8 cellular contexts compared by ENCODE assay signal in the genomic region with DNA sequence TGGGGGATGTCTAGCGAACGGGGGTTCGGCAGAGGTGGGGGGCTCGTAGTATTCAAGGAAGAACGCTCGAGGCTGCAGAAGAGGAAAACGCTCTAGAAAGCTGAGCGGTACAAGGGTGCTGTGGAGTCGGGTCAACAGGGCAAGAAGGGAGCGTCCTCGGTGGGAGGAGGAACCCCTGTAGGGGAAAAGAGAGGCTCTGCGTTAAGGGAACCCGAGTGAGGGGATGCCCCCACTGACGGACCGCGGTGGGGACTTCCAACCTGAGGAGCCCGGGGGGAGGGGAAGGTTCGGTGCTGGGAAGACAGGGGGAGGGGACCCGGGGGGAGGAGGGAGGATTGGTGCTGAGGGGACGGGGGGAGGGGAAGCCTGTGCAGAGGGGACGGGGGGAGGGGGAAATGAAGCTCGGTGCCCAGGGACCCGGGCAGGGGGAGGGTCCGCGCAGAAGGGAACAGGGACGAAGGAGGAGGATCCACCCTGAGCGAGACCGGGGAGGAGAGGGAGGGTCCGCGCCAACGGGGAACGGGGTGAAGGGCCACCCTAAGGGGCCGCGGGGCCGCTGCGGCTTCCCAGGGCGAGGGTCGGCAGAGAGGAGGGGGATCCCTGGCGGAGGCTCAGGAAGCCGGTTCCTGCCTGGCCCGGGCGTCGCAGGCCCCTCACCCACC. TPM values are rescaled to one million over a fixed set of nuclear protein-coding genes. Genes with fewer than 3 reads are reported as not detected.
DNase-seq lines count a peak whose midpoint lies in the region; ATAC-seq and TF ChIP-seq lines count a peak whose summit lies in the region.

No MANE protein-coding gene starts in this region.

- H3K36me3 ChIP-seq in GM23248 (ENCODE audit: low read depth) = no peaks in the 10 kb centered on the region

- peaks cover 36 to 52% of the 10 kb centered on the region in 2 donors for H3K27me3 Mint-ChIP-seq in natural killer cell treated with Interleukin-12 subunit alpha and Interleukin-12 subunit beta and Interleukin-15 and Interleukin-18, amount 100 ng/mL, for 72 hours

- TF ChIP-seq CTCF in AG10803 (conservative IDR thresholded peaks at IDR 0.05; ENCODE audit: low read length) (no peak), epithelial cell of esophagus (IDR thresholded peaks at IDR 0.05; ENCODE audit: insufficient read depth, low read depth, low read length, missing control alignments) (no peak)

- H3K9me3 ChIP-seq in GM23248 (ENCODE audit: low read depth) = no peaks in the 10 kb centered on the region

- H3K27ac ChIP-seq in GM23248 = no peak overlapping the region

- H3K79me2 ChIP-seq in GM23248 (ENCODE audit: insufficient read depth) = no peaks in the 10 kb centered on the region

- H3K4me1 ChIP-seq in GM23248 (ENCODE audit: insufficient read depth) = no peaks in the 10 kb centered on the region

- peak; percentile 9 for ATAC-seq in SK-N-SH treated with all-trans-retinoic acid at 6 μM for 48 hours
- no peak for ATAC-seq in natural killer cell treated with Interleukin-12 subunit alpha and Interleukin-12 subunit beta and Interleukin-15 and Interleukin-18, amount 100 ng/mL, for 72 hours
- ATAC-seq in HG03196 (IDR thresholded peaks at IDR 0.05; ENCODE audit: unreplicated experiment) = no peak
- ATAC-seq in GM18519 (IDR thresholded peaks at IDR 0.05; ENCODE audit: low FRiP score, unreplicated experiment) = no peak
- ATAC-seq in HG03457 (IDR thresholded peaks at IDR 0.05; ENCODE audit: unreplicated experiment) = no peak

- H3F3A ChIP-seq in GM23248 (ENCODE audit: insufficient read depth) = no peaks in the 10 kb centered on the region; the same call in 1 of the 2 replicates

- peak overlapping the region; percentile 98 for H3K4me3 Mint-ChIP-seq in natural killer cell treated with Interleukin-12 subunit alpha and Interleukin-12 subunit beta and Interleukin-15 and Interleukin-18, amount 100 ng/mL, for 72 hours

- H3K4me2 ChIP-seq in GM23248 (ENCODE audit: unreplicated experiment) = peak overlapping the region; percentile 89

- H4K20me1 ChIP-seq in GM23248 (ENCODE audit: insufficient read depth) = no peaks in the 10 kb centered on the region

- no peaks in the 10 kb centered on the region for H3K9me3 Mint-ChIP-seq in natural killer cell treated with Interleukin-12 subunit alpha and Interleukin-12 subunit beta and Interleukin-15 and Interleukin-18, amount 100 ng/mL, for 72 hours

- in situ Hi-C loops in GM23248 (cut with MboI) = loop anchor here (5.0 kb wide), 1 partner anchor 82 kb away; the partner anchor contains the start of gene WDR38

- H3K9ac ChIP-seq in GM23248 = peak overlapping the region; percentile 74; the same call in 1 of the 2 replicates

- H2AFZ ChIP-seq in GM23248 = peak overlapping the region; percentile 90

- H3K27me3 ChIP-seq in GM23248 (replicated peaks; ENCODE audit: insufficient read depth) = peaks cover 50% of the 10 kb centered on the region

- H3K27ac Mint-ChIP-seq in natural killer cell treated with Interleukin-12 subunit alpha and Interleukin-12 subunit beta and Interleukin-15 and Interleukin-18, amount 100 ng/mL, for 72 hours = peak overlapping the region in 1 of 2 donors; percentile 82

- H3K4me3 ChIP-seq in AG10803 (ENCODE audit: low read length) (peak overlapping the region; percentile 68), GM23248 (peak overlapping the region; percentile 79), epithelial cell of esophagus (ENCODE audit: low read length) (peak overlapping the region; percentile 70)

- DNase-seq in AG10803 (ENCODE audit: low read depth) (no peak), GM23248 (no peak), epithelial cell of esophagus (ENCODE audit: low read depth) (no peak)
- DNase-seq in natural killer cell treated with Interleukin-12 subunit alpha and Interleukin-12 subunit beta and Interleukin-15 and Interleukin-18, amount 100 ng/mL, for 72 hours (ENCODE audit: low spot score) = no peak

- H3K9me2 ChIP-seq in GM23248 (ENCODE audit: insufficient read depth) = no peaks in the 10 kb centered on the region

- 5 to 8% methylated on average over 14 to 41 of the region's 43 CpGs for WGBS in GM23248 (ENCODE audit: low coverage in 1 of 2, low lambda C conversion rate in 2 of 2, missing lambda C conversion rate in 2 of 2), 2 experiments

- peaks cover 27 to 32% of the 10 kb centered on the region in 2 donors for H3K4me1 Mint-ChIP-seq in natural killer cell treated with Interleukin-12 subunit alpha and Interleukin-12 subunit beta and Interleukin-15 and Interleukin-18, amount 100 ng/mL, for 72 hours (ENCODE audit: low read depth in 2 of 2)

- H3K36me3 Mint-ChIP-seq in natural killer cell treated with Interleukin-12 subunit alpha and Interleukin-12 subunit beta and Interleukin-15 and Interleukin-18, amount 100 ng/mL, for 72 hours = no peaks in the 10 kb centered on the region

TF ChIP-seq in SK-N-SH treated with all-trans-retinoic acid at 6 μM for 48 hours, 23 proteins besides CTCF, POLR2A, EP300 and RAD21 (continues in another document):
- TF ChIP-seq ISL1 (CRISPR knock-in tag; IDR thresholded peaks at IDR 0.05) = no peak
- TF ChIP-seq RARB (CRISPR knock-in tag; IDR thresholded peaks at IDR 0.05) = no peak
- TF ChIP-seq, protein P1, sequence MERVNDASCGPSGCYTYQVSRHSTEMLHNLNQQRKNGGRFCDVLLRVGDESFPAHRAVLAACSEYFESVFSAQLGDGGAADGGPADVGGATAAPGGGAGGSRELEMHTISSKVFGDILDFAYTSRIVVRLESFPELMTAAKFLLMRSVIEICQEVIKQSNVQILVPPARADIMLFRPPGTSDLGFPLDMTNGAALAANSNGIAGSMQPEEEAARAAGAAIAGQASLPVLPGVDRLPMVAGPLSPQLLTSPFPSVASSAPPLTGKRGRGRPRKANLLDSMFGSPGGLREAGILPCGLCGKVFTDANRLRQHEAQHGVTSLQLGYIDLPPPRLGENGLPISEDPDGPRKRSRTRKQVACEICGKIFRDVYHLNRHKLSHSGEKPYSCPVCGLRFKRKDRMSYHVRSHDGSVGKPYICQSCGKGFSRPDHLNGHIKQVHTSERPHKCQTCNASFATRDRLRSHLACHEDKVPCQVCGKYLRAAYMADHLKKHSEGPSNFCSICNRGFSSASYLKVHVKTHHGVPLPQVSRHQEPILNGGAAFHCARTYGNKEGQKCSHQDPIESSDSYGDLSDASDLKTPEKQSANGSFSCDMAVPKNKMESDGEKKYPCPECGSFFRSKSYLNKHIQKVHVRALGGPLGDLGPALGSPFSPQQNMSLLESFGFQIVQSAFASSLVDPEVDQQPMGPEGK (CRISPR knock-in tag; IDR thresholded peaks at IDR 0.05; ENCODE audit: borderline replicate concordance) = no peak
- no peak for TF ChIP-seq ZNF565 (CRISPR knock-in tag; conservative IDR thresholded peaks at IDR 0.05; ENCODE audit: low read depth)
- TF ChIP-seq, protein P2, sequence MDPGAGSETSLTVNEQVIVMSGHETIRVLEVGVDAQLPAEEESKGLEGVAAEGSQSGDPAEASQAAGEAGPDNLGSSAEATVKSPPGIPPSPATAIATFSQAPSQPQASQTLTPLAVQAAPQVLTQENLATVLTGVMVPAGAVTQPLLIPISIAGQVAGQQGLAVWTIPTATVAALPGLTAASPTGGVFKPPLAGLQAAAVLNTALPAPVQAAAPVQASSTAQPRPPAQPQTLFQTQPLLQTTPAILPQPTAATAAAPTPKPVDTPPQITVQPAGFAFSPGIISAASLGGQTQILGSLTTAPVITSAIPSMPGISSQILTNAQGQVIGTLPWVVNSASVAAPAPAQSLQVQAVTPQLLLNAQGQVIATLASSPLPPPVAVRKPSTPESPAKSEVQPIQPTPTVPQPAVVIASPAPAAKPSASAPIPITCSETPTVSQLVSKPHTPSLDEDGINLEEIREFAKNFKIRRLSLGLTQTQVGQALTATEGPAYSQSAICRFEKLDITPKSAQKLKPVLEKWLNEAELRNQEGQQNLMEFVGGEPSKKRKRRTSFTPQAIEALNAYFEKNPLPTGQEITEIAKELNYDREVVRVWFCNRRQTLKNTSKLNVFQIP (CRISPR knock-in tag; IDR thresholded peaks at IDR 0.05; ENCODE audit: borderline replicate concordance, low read depth) = no peak
- TF ChIP-seq TSHZ2 (CRISPR knock-in tag; IDR thresholded peaks at IDR 0.05) = no peak
- no peak for TF ChIP-seq ZNF70 (CRISPR knock-in tag; IDR thresholded peaks at IDR 0.05)

RNA-seq across cellular contexts. Expression of gene NR6A1, which starts 0.6 kb away (rescaled TPM):
- total RNA-seq in GM23248 (2014; rRNA removed; shearing (Covaris generic)) = not detected in 2 replicates
- 0.06 and 0.16 TPM in 2 replicates for polyA plus RNA-seq in GM23248 (2016; fragmentation: Nextera tagmentation; extraction: Ambion mirVana)
- total RNA-seq in natural killer cell treated with Interleukin-12 subunit alpha and Interleukin-12 subunit beta and Interleukin-15 and Interleukin-18, amount 100 ng/mL, for 72 hours = 1 to 10 TPM; 2.0 to 3.8 TPM

RNA-seq across cellular contexts. Expression of gene OLFML2A, which starts 6.4 kb away (rescaled TPM):
- total RNA-seq in GM23248 (2014; rRNA removed; shearing (Covaris generic)) = 0.11 and 0.38 TPM in 2 replicates
- 0.08 and 0.14 TPM in 2 replicates for polyA plus RNA-seq in GM23248 (2016; fragmentation: Nextera tagmentation; extraction: Ambion mirVana)
- total RNA-seq in natural killer cell treated with Interleukin-12 subunit alpha and Interleukin-12 subunit beta and Interleukin-15 and Interleukin-18, amount 100 ng/mL, for 72 hours = not detected
